ENCODE assay signal across 20 cellular contexts in genomic region chr7:139722604-139723003, GRCh38. TPM values are rescaled to one million over a fixed set of nuclear protein-coding genes. Genes with fewer than 3 reads are reported as not detected.
DNase-seq lines count a peak whose midpoint lies in the region; ATAC-seq and TF ChIP-seq lines count a peak whose summit lies in the region.
"Had no signal": no experiment of that assay in that cellular context is flagged by ENCODE, and none has a peak within 500 bp of the region (broad histone marks: within the 10 kb centered on the region; RNA-seq: fewer than 3 reads in every experiment).

No MANE protein-coding gene starts in this region.

- H3K9ac ChIP-seq in subcutaneous abdominal adipose tissue (ENCODE audit: low read length in 5 of 5) = no peak overlapping the region

- no peaks in the 10 kb centered on the region for H3K27me3 ChIP-seq in Peyer's patch
- H3K27me3 ChIP-seq in subcutaneous abdominal adipose tissue (ENCODE audit: control insufficient read depth in 5 of 5, insufficient read depth in 4 of 5, low read length in 5 of 5) = no peaks in the 10 kb centered on the region
- H3K27me3 ChIP-seq: BE2C, SJCRH30 had no signal

- no peaks in the 10 kb centered on the region for H3K36me3 ChIP-seq in Peyer's patch
- H3K36me3 ChIP-seq in subcutaneous abdominal adipose tissue (ENCODE audit: control insufficient read depth in 5 of 5, insufficient read depth in 5 of 5, low read length in 5 of 5) = no peaks in the 10 kb centered on the region
- H3K36me3 ChIP-seq: BE2C, HAP-1, SJCRH30 had no signal

- peak overlapping the region in 2 of 4 donors; percentile 1 to 50 for H3K27ac ChIP-seq in Peyer's patch
- peak overlapping the region; percentile 99 for H3K27ac ChIP-seq in subcutaneous abdominal adipose tissue (ENCODE audit: low read depth, low read length)
- H3K27ac ChIP-seq: 22Rv1, SJCRH30 had no signal

- TF ChIP-seq CTCF in Peyer's patch (IDR thresholded peaks at IDR 0.05) = no peak

- DNase-seq in NCI-H82 (lab: John Stamatoyannopoulos, UW) = peak; percentile 7
- no peak for DNase-seq in NCI-H82 treated with DMSO at 0.1 percent for 48 hours (lab: John Stamatoyannopoulos, UW; ENCODE audit: unreplicated experiment)
- DNase-seq in Peyer's patch = peak in 2 of 3 donors; percentile 9 to 14
- no peak for DNase-seq in left lobe of liver (ENCODE audit: low spot score)
- no peak for DNase-seq in OCI-M1 (lab: John Stamatoyannopoulos, UW)
- DNase-seq in NOMO-1 treated with DMSO at 0.1 percent for 48 hours (lab: John Stamatoyannopoulos, UW; ENCODE audit: unreplicated experiment) = no peak
- DNase-seq: BE2C; CD4-positive, alpha-beta memory T cell; DMS153; EL; NCI-H1105; NCI-H2081 treated with DMSO at 0.1 percent for 48 hours; NCI-H446 treated with DMSO at 0.1 percent for 48 hours; NCI-H69; PC-3; SJCRH30 had no signal

- H3K4me3 ChIP-seq in Peyer's patch (no peak overlapping the region), subcutaneous abdominal adipose tissue (ENCODE audit: low read depth in 1 of 5, low read length in 5 of 5) (no peak overlapping the region)
- H3K4me3 ChIP-seq: HAP-1, SJCRH30 had no signal

- H3K4me1 ChIP-seq in Peyer's patch (peaks cover 0 to 32% (median 8%) of the 10 kb centered on the region in 4 donors), subcutaneous abdominal adipose tissue (ENCODE audit: control insufficient read depth in 5 of 5, insufficient read depth in 5 of 5, low read length in 5 of 5) (peaks cover 6 to 69% (median 66%) of the 10 kb centered on the region in 5 donors)
- H3K4me1 ChIP-seq: BE2C, HAP-1 had no signal

- TF ChIP-seq POLR2A in Peyer's patch (IDR thresholded peaks at IDR 0.05) = no peak

- H3K9me3 ChIP-seq in Peyer's patch (no peaks in the 10 kb centered on the region), subcutaneous abdominal adipose tissue (ENCODE audit: control insufficient read depth in 5 of 5, low read length in 5 of 5) (no peaks in the 10 kb centered on the region)
- H3K9me3 ChIP-seq: BE2C, HAP-1, SJCRH30 had no signal

- ATAC-seq in left lobe of liver (peak; percentile 11), HG03469 (IDR thresholded peaks at IDR 0.05; ENCODE audit: unreplicated experiment) (no peak)
- ATAC-seq: PC-3 had no signal

RNA-seq across cellular contexts. Expression of gene HIPK2, which starts 55.2 kb away (rescaled TPM):
- total RNA-seq in Peyer's patch (10 to 100 TPM; 16.6 to 60.2 (median 35.1) TPM), left lobe of liver (63.7 TPM)

Comparison
In these comparisons a context has a peak if more than half of its experiments do, and no peak if none do; other contexts are left out.
1. DNase-seq: peak in NCI-H82 (single experiment) and Peyer's patch (2 of 3); none in NCI-H82 treated with DMSO at 0.1 percent for 48 hours (single experiment), left lobe of liver (single experiment), OCI-M1 (single experiment) and NOMO-1 treated with DMSO at 0.1 percent for 48 hours (single experiment).